22 cellular contexts compared by ENCODE assay signal in genomic region chr2:146077156-146077555, GRCh38.
"Had no signal": no experiment of that assay in that cellular context is flagged by ENCODE, and none has a peak within 500 bp of the region (broad histone marks: within the 10 kb centered on the region; RNA-seq: fewer than 3 reads in every experiment).

No MANE protein-coding gene starts in this region.

- H3K27ac ChIP-seq: colonic mucosa, gastroesophageal sphincter, left ventricle myocardium inferior, skin epidermis, testis, tibial nerve, upper lobe of right lung, vagina had no signal

- H3K27me3 ChIP-seq: colonic mucosa, gastroesophageal sphincter, testis, tibial nerve, upper lobe of right lung, vagina had no signal

- FAIRE-seq: kidney had no signal

- DNase-seq: colonic mucosa; dermis blood vessel endothelial cell; erythroblast; glutamatergic neuron; kidney; left cardiac atrium; left ventricle myocardium inferior; mesenchymal stem cell; naive thymus-derived CD8-positive, alpha-beta T cell; posterior cingulate gyrus; stimulated activated CD4-positive, alpha-beta T cell treated with anti-CD3 and anti-CD28 coated beads, Interleukin-2, amount 100 ng/mL, for 24 hours; stimulated activated CD4-positive, alpha-beta T cell treated with anti-CD3 and anti-CD28 coated beads, Interleukin-4, amount 100 ng/mL, for 4 hours; stimulated activated naive B cell treated with anti-CD40 and anti-IgM and Interleukin-4, amounts not matched to agents 10 μg/mL and 1 μg/mL and 100 μg/mL, for 72 hours; stimulated activated naive CD8-positive, alpha-beta T cell treated with anti-CD3 and anti-CD28 coated beads, Interleukin-15, amount 100 ng/mL, for 72 hours; testis; upper lobe of right lung had no signal

- H3K36me3 ChIP-seq: colonic mucosa, gastroesophageal sphincter, left ventricle myocardium inferior, tibial nerve, upper lobe of right lung, vagina had no signal

- H3K4me1 ChIP-seq: colonic mucosa, gastroesophageal sphincter, left ventricle myocardium inferior, testis, tibial nerve, upper lobe of right lung, vagina had no signal

- H3K4me3 ChIP-seq: colonic mucosa, gastroesophageal sphincter, left ventricle myocardium inferior, lung, skin epidermis, testis, tibial nerve, upper lobe of right lung, vagina had no signal

- ATAC-seq: gastroesophageal sphincter; left cardiac atrium; naive thymus-derived CD8-positive, alpha-beta T cell; sciatic nerve; stimulated activated naive B cell treated with anti-CD40 and anti-IgM and Interleukin-4, amounts not matched to agents 10 μg/mL and 1 μg/mL and 100 μg/mL, for 72 hours; stimulated activated naive CD8-positive, alpha-beta T cell treated with anti-CD3 and anti-CD28 coated beads, Interleukin-15, amount 100 ng/mL, for 72 hours; upper lobe of right lung had no signal
